Comparison of ENCODE assay signal across 9 cellular contexts in the genomic region with DNA sequence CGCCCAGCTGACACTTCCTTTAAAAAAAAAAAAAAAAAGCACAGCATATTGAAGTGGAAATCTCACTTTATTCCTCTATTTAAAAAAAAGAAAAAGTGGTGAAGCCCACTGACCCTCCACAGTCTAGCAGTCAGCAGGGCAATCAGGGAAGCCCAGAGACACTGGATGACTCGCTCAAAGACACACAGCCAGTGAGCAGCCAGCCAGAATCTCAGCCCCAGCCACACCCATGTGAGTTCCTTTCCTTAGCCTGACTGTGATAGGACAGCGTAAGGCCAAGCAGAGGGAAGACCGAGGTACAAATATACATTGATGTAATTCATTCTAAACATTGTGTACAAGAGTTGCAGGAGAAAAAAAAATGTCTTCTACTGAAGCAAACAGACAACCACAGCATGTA. TPM values are rescaled to one million over a fixed set of nuclear protein-coding genes. Genes with fewer than 3 reads are reported as not detected.
DNase-seq lines count a peak whose midpoint lies in the region; ATAC-seq lines count a peak whose summit lies in the region.
"Had no signal": no experiment of that assay in that cellular context is flagged by ENCODE, and none has a peak within 500 bp of the region (broad histone marks: within the 10 kb centered on the region; RNA-seq: fewer than 3 reads in every experiment).

No MANE protein-coding gene starts in this region.

- peaks cover 9% of the 10 kb centered on the region for H3K36me3 ChIP-seq in adipocyte (ENCODE audit: control insufficient read depth, insufficient read depth, low read length, severe bottlenecking)
- H3K36me3 ChIP-seq: brain microvascular endothelial cell had no signal

- H3K9ac ChIP-seq in adipocyte (ENCODE audit: low read length): no peak overlapping the region

- peak overlapping the region in 5 of 6 donors; percentile 39 to 97 (median 89) for H3K27ac Mint-ChIP-seq in naive B cell

- DNase-seq in SIG-M5 treated with dmso at 0.1 percent for 504 hours (lab: John Stamatoyannopoulos, UW; ENCODE audit: unreplicated experiment): peak; percentile 7
- no peak for DNase-seq in SIG-M5 (lab: John Stamatoyannopoulos, UW)
- peak; percentile 42 for DNase-seq in NCI-H226
- peak; percentile 33 for DNase-seq in adipocyte (ENCODE audit: low read depth)
- no peak for DNase-seq in naive B cell
- DNase-seq in stimulated activated naive CD4-positive, alpha-beta T cell (lab: John Stamatoyannopoulos, UW): no peak
- DNase-seq: brain microvascular endothelial cell had no signal

- ATAC-seq in naive B cell (ENCODE audit: low read depth in 2 of 2) (no peak), HG02970 (IDR thresholded peaks at IDR 0.05; ENCODE audit: low FRiP score, unreplicated experiment) (no peak), GM21737 (IDR thresholded peaks at IDR 0.05; ENCODE audit: unreplicated experiment) (no peak)

- no peak overlapping the region for H3K4me3 ChIP-seq in adipocyte (ENCODE audit: low read length)

- H3K4me1 Mint-ChIP-seq in naive B cell: peaks cover 63 to 94% (median 89%) of the 10 kb centered on the region in 3 donors

- peaks cover 33% of the 10 kb centered on the region for H3K4me1 ChIP-seq in adipocyte (ENCODE audit: control insufficient read depth, insufficient read depth, low read length)

- no peaks in the 10 kb centered on the region for H3K27me3 ChIP-seq in adipocyte (replicated peaks; ENCODE audit: control insufficient read depth, insufficient read depth, low read length)
- H3K27me3 ChIP-seq: brain microvascular endothelial cell had no signal

- peaks cover 0 to 2% (median 0%) of the 10 kb centered on the region in 7 donors for H3K9me3 Mint-ChIP-seq in naive B cell

- H3K9me3 ChIP-seq in adipocyte (ENCODE audit: control insufficient read depth, low read length): no peaks in the 10 kb centered on the region

- H3K27me3 Mint-ChIP-seq in naive B cell: no peaks in the 10 kb centered on the region

- H3K36me3 Mint-ChIP-seq in naive B cell: peaks cover 3 to 5% of the 10 kb centered on the region in 2 donors

- H3K4me3 Mint-ChIP-seq in naive B cell: peak overlapping the region in 7 of 8 donors; percentile 32 to 83 (median 81)

RNA-seq across cellular contexts. Expression of a gene that starts 22.5 kb away (rescaled TPM):
- polyA plus RNA-seq in naive B cell (ENCODE audit: low read depth in 6 of 6): 10 to 100 TPM; 34.0 to 59.1 (median 56.1) TPM

Comparison
In these comparisons a context has a peak if more than half of its experiments do, and no peak if none do; other contexts are left out.
1. DNase-seq: peak in SIG-M5 treated with dmso at 0.1 percent for 504 hours (single experiment), NCI-H226 (single experiment) and adipocyte (single experiment); none in SIG-M5 (single experiment), naive B cell (single experiment) and stimulated activated naive CD4-positive, alpha-beta T cell (0 of 6).